Comparison of ENCODE assay signal across 23 cellular contexts in the genomic region with DNA sequence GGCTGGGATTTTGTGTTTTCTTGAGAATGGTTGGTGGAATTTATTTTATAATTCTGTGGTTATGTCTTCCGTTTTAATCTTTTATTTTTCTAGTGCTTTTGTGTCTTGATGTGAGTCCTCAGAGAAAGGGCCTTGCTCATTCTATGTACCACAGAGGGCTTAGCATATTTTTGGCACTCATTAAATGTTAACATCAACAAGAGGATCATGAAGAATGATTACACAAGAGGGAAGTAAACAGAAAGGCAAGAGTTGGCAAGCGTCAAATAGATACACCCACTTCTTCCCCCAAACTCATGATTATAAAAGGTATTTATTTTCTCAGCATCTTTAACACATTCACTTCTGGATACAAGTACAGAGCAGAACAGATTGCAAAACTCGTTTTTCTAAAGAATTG.
DNase-seq lines count a peak whose midpoint lies in the region; TF ChIP-seq lines count a peak whose summit lies in the region.
"Had no signal": no experiment of that assay in that cellular context is flagged by ENCODE, and none has a peak within 500 bp of the region (broad histone marks: within the 10 kb centered on the region; RNA-seq: fewer than 3 reads in every experiment).

No MANE protein-coding gene starts in this region.

- H3K4me1 Mint-ChIP-seq in H9: 0 out of 4 replicates have a peak, but pooled peaks cover 0 to under 1% of the 10 kb centered on the region in 2 experiments
- H3K4me1 Mint-ChIP-seq: activated CD4-positive, alpha-beta T cell treated with anti-CD3 and anti-CD28 coated beads, Interleukin-2, amount 10 ng/mL, durations not matched to agents 7 days and 5 days; activated naive CD8-positive, alpha-beta T cell treated with anti-CD3 and anti-CD28 coated beads, Interleukin-2, amount 10 ng/mL, durations not matched to agents 7 days and 5 days; activated T-helper 17 cell treated with anti-CD3 and anti-CD28 coated beads, Interleukin-2, amount 50 U/mL, for 72 hours; CD14-positive monocyte; memory B cell had no signal

- H4K20me1 ChIP-seq in H9 (ENCODE audit: control insufficient read depth, insufficient read depth, insufficient read length): no peaks in the 10 kb centered on the region

- POLR2A ChIA-PET in AG04450 (lab: Yijun Ruan, JAX): no interaction called here

- WGBS in mesendoderm (ENCODE audit: extremely low coverage, insufficient coverage, low lambda C conversion rate): no CpG with 5 or more reads among the region's 3 CpGs
- WGBS in H9 (ENCODE audit: extremely low coverage, insufficient read length, low lambda C conversion rate): no CpG with 5 or more reads among the region's 3 CpGs
- 33% methylated on average over 3 of the region's 3 CpGs for WGBS in suprapubic skin

- H3K79me1 ChIP-seq in mesendoderm (ENCODE audit: low read length): no peaks in the 10 kb centered on the region
- H3K79me1 ChIP-seq in H9 (ENCODE audit: insufficient read depth, low read depth, low read length, poor library complexity, severe bottlenecking): no peaks in the 10 kb centered on the region

- H3K4me3 Mint-ChIP-seq in H9: no peak overlapping the region
- H3K4me3 Mint-ChIP-seq: activated CD4-positive, alpha-beta T cell treated with anti-CD3 and anti-CD28 coated beads, Interleukin-2, amount 10 ng/mL, durations not matched to agents 7 days and 5 days; activated naive CD8-positive, alpha-beta T cell treated with anti-CD3 and anti-CD28 coated beads, Interleukin-2, amount 10 ng/mL, durations not matched to agents 7 days and 5 days; activated T-helper 17 cell treated with anti-CD3 and anti-CD28 coated beads, Interleukin-2, amount 50 U/mL, for 72 hours; CD14-positive monocyte; memory B cell had no signal

- H3K79me2 ChIP-seq in mesendoderm (ENCODE audit: control insufficient read depth, insufficient read depth, low read length) (no peaks in the 10 kb centered on the region), H9 (ENCODE audit: insufficient read depth, low read length) (no peaks in the 10 kb centered on the region)

- no peak for TF ChIP-seq EP300 in suprapubic skin (IDR thresholded peaks at IDR 0.05)

- H3K9ac ChIP-seq in mesendoderm (ENCODE audit: low read length): no peak overlapping the region
- no peak overlapping the region for H3K9ac ChIP-seq in H9 (ENCODE audit: extremely low read depth, insufficient read length, low read length)

- H3K23me2 ChIP-seq in H9 (ENCODE audit: insufficient read length, low read depth, low read length, poor library complexity, severe bottlenecking): no peaks in the 10 kb centered on the region

- H2AK5ac ChIP-seq in mesendoderm (ENCODE audit: low read length): no peak overlapping the region
- no peak overlapping the region for H2AK5ac ChIP-seq in H9 (ENCODE audit: insufficient read length, low read length)

- no peak overlapping the region for H2AFZ ChIP-seq in H9 (ENCODE audit: low read length)

- H4K91ac ChIP-seq in H9 (ENCODE audit: insufficient read length, low read depth, low read length): no peak overlapping the region

- no peaks in the 10 kb centered on the region for H3K27me3 ChIP-seq in AG04450 (ENCODE audit: control insufficient read depth, insufficient read depth, low read length)
- H3K27me3 ChIP-seq in mesendoderm (ENCODE audit: insufficient read depth, low read length, poor library complexity): no peaks in the 10 kb centered on the region
- no peaks in the 10 kb centered on the region for H3K27me3 ChIP-seq in H9 (ENCODE audit: insufficient read depth, low read length)
- no peaks in the 10 kb centered on the region for H3K27me3 ChIP-seq in suprapubic skin
- H3K27me3 ChIP-seq: cardiac muscle cell, uterus had no signal

- H3K23ac ChIP-seq in mesendoderm (ENCODE audit: low read length) (no peak overlapping the region), H9 (ENCODE audit: insufficient read length, low read depth, low read length) (no peak overlapping the region)

- no peak overlapping the region for H3T11ph ChIP-seq in H9 (ENCODE audit: low read length)

- H3K36me3 ChIP-seq in mesendoderm (ENCODE audit: control insufficient read depth, insufficient read depth, low read length): no peaks in the 10 kb centered on the region
- H3K36me3 ChIP-seq in suprapubic skin: no peaks in the 10 kb centered on the region
- H3K36me3 ChIP-seq: cardiac muscle cell, uterus had no signal

- no peak overlapping the region for H3K27ac ChIP-seq in AG04450 (ENCODE audit: low read depth, low read length)
- H3K27ac ChIP-seq in mesendoderm (ENCODE audit: low read depth, low read length): no peak overlapping the region
- H3K27ac ChIP-seq in H9 (ENCODE audit: insufficient read length, low read depth, low read length): no peak overlapping the region
- no peak overlapping the region for H3K27ac ChIP-seq in suprapubic skin
- H3K27ac ChIP-seq: cardiac muscle cell, psoas muscle, uterus had no signal

- H3K36me3 Mint-ChIP-seq in H9 (ENCODE audit: insufficient read depth in 1 of 3, low read depth in 3 of 3): no peaks in the 10 kb centered on the region
- H3K36me3 Mint-ChIP-seq: activated naive CD8-positive, alpha-beta T cell treated with anti-CD3 and anti-CD28 coated beads, Interleukin-2, amount 10 ng/mL, durations not matched to agents 7 days and 5 days; CD14-positive monocyte; memory B cell had no signal

- TF ChIP-seq POLR2A in suprapubic skin (IDR thresholded peaks at IDR 0.05): no peak

- no peak overlapping the region for H2BK20ac ChIP-seq in H9 (ENCODE audit: low read depth, low read length, poor library complexity, severe bottlenecking)

- H4K8ac ChIP-seq in mesendoderm (ENCODE audit: low read depth, low read length): no peak overlapping the region
- no peak overlapping the region for H4K8ac ChIP-seq in H9 (replicated peaks; ENCODE audit: insufficient read length, low read depth, low read length)

- H4K5ac ChIP-seq in mesendoderm (ENCODE audit: low read length) (no peak overlapping the region), H9 (ENCODE audit: insufficient read length, low read depth, low read length) (no peak overlapping the region)

- DNase-seq in AG04450 (ENCODE audit: low read depth, low spot score) (peak; percentile 24), HCEC 1CT (peak; percentile 6), amniotic epithelial cell (ENCODE audit: low read depth) (peak; percentile 32), fibroblast of pulmonary artery (ENCODE audit: low read depth) (peak; percentile 31), mesendoderm (no peak), H9 (no peak), suprapubic skin (ENCODE audit: low spot score in 2 of 2) (no peak), HuH-7.5 (ENCODE audit: low spot score) (no peak)
- DNase-seq: ACHN; activated CD4-positive, alpha-beta T cell treated with anti-CD3 and anti-CD28 coated beads, Interleukin-2, amount 10 ng/mL, durations not matched to agents 7 days and 5 days; activated naive CD8-positive, alpha-beta T cell treated with anti-CD3 and anti-CD28 coated beads, Interleukin-2, amount 10 ng/mL, durations not matched to agents 7 days and 5 days; H7; MM.1S; NCI-H446; NK-92 treated with Interleukin-12 subunit alpha and Interleukin-12 subunit beta, amount 100 ng/mL, for 24 hours; psoas muscle; stimulated activated CD4-positive, alpha-beta T cell treated with anti-CD3 and anti-CD28 coated beads, Interleukin-1b, Interleukin-23, amount 100 ng/mL, for 48 hours; T-helper 2 cell; uterus had no signal

- no peak overlapping the region for H3K4ac ChIP-seq in mesendoderm (ENCODE audit: low read depth, low read length)
- no peak overlapping the region for H3K4ac ChIP-seq in H9 (ENCODE audit: low read depth, low read length)

- no peak overlapping the region for H3K27ac Mint-ChIP-seq in H9
- H3K27ac Mint-ChIP-seq: activated CD4-positive, alpha-beta T cell treated with anti-CD3 and anti-CD28 coated beads, Interleukin-2, amount 10 ng/mL, durations not matched to agents 7 days and 5 days; activated naive CD8-positive, alpha-beta T cell treated with anti-CD3 and anti-CD28 coated beads, Interleukin-2, amount 10 ng/mL, durations not matched to agents 7 days and 5 days; activated T-helper 17 cell treated with anti-CD3 and anti-CD28 coated beads, Interleukin-2, amount 50 U/mL, for 72 hours; CD14-positive monocyte; memory B cell had no signal

- CTCF ChIA-PET in AG04450 (lab: Charles Lee): interaction anchor here (1.1 kb wide), 1 partner anchor 49 kb away, joined by 6 read pairs; no protein-coding TSS in a partner anchor

- no peak overlapping the region for H2BK120ac ChIP-seq in mesendoderm (ENCODE audit: low read depth, low read length)
- no peak overlapping the region for H2BK120ac ChIP-seq in H9 (ENCODE audit: low read depth, low read length, poor library complexity, severe bottlenecking)

- TF ChIP-seq CTCF in AG04450 (IDR thresholded peaks at IDR 0.05; ENCODE audit: low read depth, low read length): no peak
- no peak for TF ChIP-seq CTCF in fibroblast of pulmonary artery (IDR thresholded peaks at IDR 0.05; ENCODE audit: low read length, missing control alignments)
- TF ChIP-seq CTCF in H9 (conservative IDR thresholded peaks at IDR 0.05): no peak
- no peak for TF ChIP-seq CTCF in suprapubic skin (IDR thresholded peaks at IDR 0.05)

- H3K9me3 Mint-ChIP-seq in H9: no peaks in the 10 kb centered on the region
- H3K9me3 Mint-ChIP-seq: memory B cell had no signal

- H2BK5ac ChIP-seq in mesendoderm (ENCODE audit: low read length) (no peak overlapping the region), H9 (ENCODE audit: insufficient read length, low read length) (no peak overlapping the region)

- H3K4me2 ChIP-seq in mesendoderm (ENCODE audit: low read length) (no peak overlapping the region), H9 (ENCODE audit: insufficient read depth, insufficient read length, low read length) (no peak overlapping the region)

- no peaks in the 10 kb centered on the region for H3K9me3 ChIP-seq in AG04450 (ENCODE audit: control insufficient read depth, insufficient read depth, low read length)
- H3K9me3 ChIP-seq in H9 (ENCODE audit: control insufficient read depth, low read depth, low read length): no peaks in the 10 kb centered on the region
- H3K9me3 ChIP-seq in suprapubic skin: no peaks in the 10 kb centered on the region
- H3K9me3 ChIP-seq: psoas muscle, uterus had no signal

- H3K18ac ChIP-seq in mesendoderm (ENCODE audit: low read length) (no peak overlapping the region), H9 (ENCODE audit: insufficient read length, low read depth, low read length) (no peak overlapping the region)

- H3K56ac ChIP-seq in mesendoderm (ENCODE audit: low read length) (no peak overlapping the region), H9 (ENCODE audit: insufficient read length, low read depth, low read length) (no peak overlapping the region)

- H2BK15ac ChIP-seq in mesendoderm (replicated peaks; ENCODE audit: low read depth) (no peak overlapping the region), H9 (ENCODE audit: low read depth, low read length) (no peak overlapping the region)

- H3K4me3 ChIP-seq in AG04450 (ENCODE audit: low read depth, low read length) (no peak overlapping the region), fibroblast of pulmonary artery (replicated peaks; ENCODE audit: low read depth, low read length) (no peak overlapping the region), mesendoderm (ENCODE audit: low read length) (no peak overlapping the region), suprapubic skin (no peak overlapping the region)
- H3K4me3 ChIP-seq: cardiac muscle cell, psoas muscle, uterus had no signal

- H3K27me3 Mint-ChIP-seq in H9 (ENCODE audit: low read depth): no peaks in the 10 kb centered on the region
- H3K27me3 Mint-ChIP-seq: activated CD4-positive, alpha-beta T cell treated with anti-CD3 and anti-CD28 coated beads, Interleukin-2, amount 10 ng/mL, durations not matched to agents 7 days and 5 days had no signal

- H3K4me1 ChIP-seq in mesendoderm (ENCODE audit: control insufficient read depth, low read depth, low read length) (no peaks in the 10 kb centered on the region), H9 (ENCODE audit: insufficient read depth, low read length) (no peaks in the 10 kb centered on the region), suprapubic skin (peaks cover 7% of the 10 kb centered on the region)
- H3K4me1 ChIP-seq: psoas muscle, uterus had no signal

- H2BK12ac ChIP-seq in H9 (ENCODE audit: insufficient read length, low read depth, low read length): no peak overlapping the region

- H3K14ac ChIP-seq in H9 (ENCODE audit: insufficient read depth, low read length): no peak overlapping the region

Comparison
In these comparisons a context has a peak if more than half of its experiments do, and no peak if none do; other contexts are left out.
1. DNase-seq: peak in AG04450 (single experiment), HCEC 1CT (single experiment), amniotic epithelial cell (single experiment) and fibroblast of pulmonary artery (single experiment); none in mesendoderm (single experiment), H9 (single experiment), suprapubic skin (0 of 2) and HuH-7.5 (single experiment).